Comparison of ENCODE assay signal across 14 cellular contexts in the genomic region with DNA sequence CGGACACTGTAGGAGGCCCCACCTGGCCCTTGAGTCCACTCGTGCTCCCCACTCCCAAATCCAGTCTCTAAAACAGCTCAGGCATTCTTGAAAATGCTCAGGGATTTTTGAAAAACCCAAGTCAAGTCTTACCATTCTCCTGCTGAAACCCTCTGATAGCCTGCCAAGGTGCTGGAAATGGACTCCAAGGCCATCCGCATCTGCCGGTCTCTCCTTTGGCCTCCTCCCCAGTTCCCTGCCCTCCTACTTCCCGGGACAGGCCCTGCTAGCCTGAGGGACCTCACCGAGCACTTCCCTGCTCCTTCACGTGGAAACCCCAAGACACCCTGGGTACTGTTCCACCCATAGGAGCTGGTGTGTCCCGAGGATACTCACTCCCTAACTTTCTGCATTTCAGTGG. TPM values are rescaled to one million over a fixed set of nuclear protein-coding genes. Genes with fewer than 3 reads are reported as not detected.
"Had no signal": no experiment of that assay in that cellular context is flagged by ENCODE, and none has a peak within 500 bp of the region (broad histone marks: within the 10 kb centered on the region; RNA-seq: fewer than 3 reads in every experiment).

No MANE protein-coding gene starts in this region.

- H3K36me3 ChIP-seq: gastrocnemius medialis, heart left ventricle had no signal

- H3K27ac ChIP-seq: gastrocnemius medialis had no signal

- H3K27me3 ChIP-seq: gastrocnemius medialis, heart left ventricle had no signal

- ATAC-seq: gastrocnemius medialis, heart left ventricle had no signal

- H3K4me3 ChIP-seq: gastrocnemius medialis, heart left ventricle had no signal

- H3K9me3 ChIP-seq: gastrocnemius medialis, heart left ventricle had no signal

- H3K4me1 ChIP-seq: gastrocnemius medialis had no signal

- DNase-seq: activated naive CD4-positive, alpha-beta T cell treated with anti-CD3 and anti-CD28 coated beads, Interleukin-2, amount 10 ng/mL, durations not matched to agents 7 days and 5 days; activated T-cell treated with anti-CD3 and anti-CD28 coated beads for 4 hours; caudate nucleus; erythroblast; gastrocnemius medialis; heart left ventricle; left colon; naive B cell; occipital lobe; stimulated activated CD4-positive, alpha-beta T cell treated with anti-CD3 and anti-CD28 coated beads, Interleukin-15, amount 100 ng/mL, for 24 hours; stimulated activated CD4-positive, alpha-beta T cell treated with anti-CD3 and anti-CD28 coated beads, Interleukin-4, amount 100 ng/mL, for 1 hour; T-helper 1 cell; T1000 had no signal

RNA-seq across cellular contexts. Expression of a gene that starts 49.8 kb away (rescaled TPM):
- total RNA-seq: lung microvascular endothelial cell had no signal
